In the genomic region with DNA sequence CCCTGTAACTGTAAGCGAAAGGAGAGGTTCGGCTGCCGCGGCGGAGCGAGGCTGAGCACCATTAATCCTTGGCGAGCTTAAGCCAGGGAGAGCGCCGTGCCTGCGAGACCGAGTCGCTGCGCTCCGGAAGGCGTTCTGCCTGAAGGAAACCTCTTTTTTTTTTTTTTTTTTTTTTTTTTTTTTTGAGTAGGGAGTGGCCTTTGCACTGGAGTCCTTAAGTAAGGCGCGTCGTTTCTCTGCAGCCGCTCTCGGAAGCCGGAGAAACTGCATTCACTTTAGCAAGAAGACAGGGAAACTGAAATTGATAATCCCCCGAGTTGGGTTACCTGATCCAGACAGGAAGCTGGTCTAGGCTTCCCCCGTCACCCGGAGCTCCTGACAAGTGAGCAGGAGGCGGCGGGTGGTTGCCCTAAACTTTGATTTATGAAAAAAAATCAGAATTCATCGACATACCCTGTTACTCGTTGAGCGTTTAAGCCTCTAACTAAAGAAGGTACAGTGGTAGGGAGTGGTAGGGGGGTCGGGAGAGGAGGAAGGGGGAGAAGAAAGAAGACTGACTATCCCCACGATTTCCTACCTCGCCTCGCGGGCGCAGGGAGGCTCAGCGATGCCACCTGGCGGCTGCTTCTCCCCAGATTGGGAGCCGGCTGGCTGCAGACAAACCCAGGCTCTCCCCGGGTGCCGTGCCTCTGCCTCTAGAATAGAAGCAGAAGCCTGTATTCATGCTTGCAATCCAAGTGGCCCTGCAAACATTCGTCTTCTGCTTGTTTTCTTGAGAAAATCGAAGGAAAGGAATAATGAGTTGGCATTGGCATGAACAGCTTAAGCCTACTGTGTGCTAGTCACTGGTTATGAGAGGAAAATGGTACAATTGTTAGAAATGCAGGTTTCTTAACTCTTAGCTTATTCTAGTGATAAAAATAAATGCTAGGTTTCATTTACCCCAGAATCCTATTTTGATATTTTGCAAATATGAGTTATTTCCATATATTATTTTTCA, we compare ENCODE assay signal across 1 cellular context.
TF ChIP-seq lines count a peak whose summit lies in the region.

No MANE protein-coding gene starts in this region.

TF ChIP-seq in K562, 482 proteins besides CTCF, POLR2A, EP300 and RAD21 (continued from another document and continues in another):
- TF ChIP-seq UBTF (IDR thresholded peaks at IDR 0.05; ENCODE audit: borderline replicate concordance in 1 of 2, low read depth in 2 of 2, low read length in 2 of 2), result 0 out of 4 replicates have a peak, but pooled peaks of 1 of the 2 experiments have one; percentile 22
- no peak for TF ChIP-seq NFIX (CRISPR knock-in tag; IDR thresholded peaks at IDR 0.05; ENCODE audit: low read depth)
- TF ChIP-seq CC2D1A (IDR thresholded peaks at IDR 0.05), result peak; percentile 44; the same call in 1 of the 2 replicates
- TF ChIP-seq, protein P1, sequence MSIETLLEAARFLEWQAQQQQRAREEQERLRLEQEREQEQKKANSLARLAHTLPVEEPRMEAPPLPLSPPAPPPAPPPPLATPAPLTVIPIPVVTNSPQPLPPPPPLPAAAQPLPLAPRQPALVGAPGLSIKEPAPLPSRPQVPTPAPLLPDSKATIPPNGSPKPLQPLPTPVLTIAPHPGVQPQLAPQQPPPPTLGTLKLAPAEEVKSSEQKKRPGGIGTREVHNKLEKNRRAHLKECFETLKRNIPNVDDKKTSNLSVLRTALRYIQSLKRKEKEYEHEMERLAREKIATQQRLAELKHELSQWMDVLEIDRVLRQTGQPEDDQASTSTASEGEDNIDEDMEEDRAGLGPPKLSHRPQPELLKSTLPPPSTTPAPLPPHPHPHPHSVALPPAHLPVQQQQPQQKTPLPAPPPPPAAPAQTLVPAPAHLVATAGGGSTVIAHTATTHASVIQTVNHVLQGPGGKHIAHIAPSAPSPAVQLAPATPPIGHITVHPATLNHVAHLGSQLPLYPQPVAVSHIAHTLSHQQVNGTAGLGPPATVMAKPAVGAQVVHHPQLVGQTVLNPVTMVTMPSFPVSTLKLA (conservative IDR thresholded peaks at IDR 0.05), result no peak
- no peak for TF ChIP-seq SMAD4 (CRISPR knock-in tag; conservative IDR thresholded peaks at IDR 0.05)
- no peak for TF ChIP-seq SIN3B (IDR thresholded peaks at IDR 0.05; ENCODE audit: low read depth)
- TF ChIP-seq, protein P2, sequence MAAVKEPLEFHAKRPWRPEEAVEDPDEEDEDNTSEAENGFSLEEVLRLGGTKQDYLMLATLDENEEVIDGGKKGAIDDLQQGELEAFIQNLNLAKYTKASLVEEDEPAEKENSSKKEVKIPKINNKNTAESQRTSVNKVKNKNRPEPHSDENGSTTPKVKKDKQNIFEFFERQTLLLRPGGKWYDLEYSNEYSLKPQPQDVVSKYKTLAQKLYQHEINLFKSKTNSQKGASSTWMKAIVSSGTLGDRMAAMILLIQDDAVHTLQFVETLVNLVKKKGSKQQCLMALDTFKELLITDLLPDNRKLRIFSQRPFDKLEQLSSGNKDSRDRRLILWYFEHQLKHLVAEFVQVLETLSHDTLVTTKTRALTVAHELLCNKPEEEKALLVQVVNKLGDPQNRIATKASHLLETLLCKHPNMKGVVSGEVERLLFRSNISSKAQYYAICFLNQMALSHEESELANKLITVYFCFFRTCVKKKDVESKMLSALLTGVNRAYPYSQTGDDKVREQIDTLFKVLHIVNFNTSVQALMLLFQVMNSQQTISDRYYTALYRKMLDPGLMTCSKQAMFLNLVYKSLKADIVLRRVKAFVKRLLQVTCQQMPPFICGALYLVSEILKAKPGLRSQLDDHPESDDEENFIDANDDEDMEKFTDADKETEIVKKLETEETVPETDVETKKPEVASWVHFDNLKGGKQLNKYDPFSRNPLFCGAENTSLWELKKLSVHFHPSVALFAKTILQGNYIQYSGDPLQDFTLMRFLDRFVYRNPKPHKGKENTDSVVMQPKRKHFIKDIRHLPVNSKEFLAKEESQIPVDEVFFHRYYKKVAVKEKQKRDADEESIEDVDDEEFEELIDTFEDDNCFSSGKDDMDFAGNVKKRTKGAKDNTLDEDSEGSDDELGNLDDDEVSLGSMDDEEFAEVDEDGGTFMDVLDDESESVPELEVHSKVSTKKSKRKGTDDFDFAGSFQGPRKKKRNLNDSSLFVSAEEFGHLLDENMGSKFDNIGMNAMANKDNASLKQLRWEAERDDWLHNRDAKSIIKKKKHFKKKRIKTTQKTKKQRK (IDR thresholded peaks at IDR 0.05; ENCODE audit: borderline replicate concordance, low read depth, low read length), result no peak
- TF ChIP-seq ZNF23 (CRISPR knock-in tag; IDR thresholded peaks at IDR 0.05), result no peak
- no peak for TF ChIP-seq BMI1 (IDR thresholded peaks at IDR 0.05; ENCODE audit: low read length)
- no peak for TF ChIP-seq TBL1XR1 (IDR thresholded peaks at IDR 0.05; ENCODE audit: low read length in 2 of 2)
- 0 out of 2 replicates have a peak, but pooled peaks have one; percentile 25 for TF ChIP-seq MCM3 (IDR thresholded peaks at IDR 0.05)
- TF ChIP-seq, protein P3, sequence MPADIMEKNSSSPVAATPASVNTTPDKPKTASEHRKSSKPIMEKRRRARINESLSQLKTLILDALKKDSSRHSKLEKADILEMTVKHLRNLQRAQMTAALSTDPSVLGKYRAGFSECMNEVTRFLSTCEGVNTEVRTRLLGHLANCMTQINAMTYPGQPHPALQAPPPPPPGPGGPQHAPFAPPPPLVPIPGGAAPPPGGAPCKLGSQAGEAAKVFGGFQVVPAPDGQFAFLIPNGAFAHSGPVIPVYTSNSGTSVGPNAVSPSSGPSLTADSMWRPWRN (IDR thresholded peaks at IDR 0.05; ENCODE audit: low read depth), result no peak
- no peak for TF ChIP-seq HNRNPLL (IDR thresholded peaks at IDR 0.05; ENCODE audit: low read depth, low read length, poor library complexity, severe bottlenecking)
- peak; percentile 80 for TF ChIP-seq STAG1 (CRISPR knock-in tag; IDR thresholded peaks at IDR 0.05; ENCODE audit: borderline replicate concordance)
- TF ChIP-seq ZNF512 (tag; IDR thresholded peaks at IDR 0.05), result no peak
- TF ChIP-seq, protein P4, sequence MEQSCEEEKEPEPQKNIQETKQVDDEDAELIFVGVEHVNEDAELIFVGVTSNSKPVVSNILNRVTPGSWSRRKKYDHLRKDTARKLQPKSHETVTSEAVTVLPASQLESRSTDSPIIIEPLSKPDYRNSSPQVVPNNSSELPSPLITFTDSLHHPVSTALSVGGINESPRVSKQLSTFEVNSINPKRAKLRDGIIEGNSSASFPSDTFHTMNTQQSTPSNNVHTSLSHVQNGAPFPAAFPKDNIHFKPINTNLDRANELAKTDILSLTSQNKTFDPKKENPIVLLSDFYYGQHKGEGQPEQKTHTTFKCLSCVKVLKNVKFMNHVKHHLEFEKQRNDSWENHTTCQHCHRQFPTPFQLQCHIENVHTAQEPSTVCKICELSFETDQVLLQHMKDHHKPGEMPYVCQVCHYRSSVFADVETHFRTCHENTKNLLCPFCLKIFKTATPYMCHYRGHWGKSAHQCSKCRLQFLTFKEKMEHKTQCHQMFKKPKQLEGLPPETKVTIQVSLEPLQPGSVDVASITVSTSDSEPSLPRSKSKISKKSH (CRISPR knock-in tag; IDR thresholded peaks at IDR 0.05), result no peak
- no peak for TF ChIP-seq ZNF699 (CRISPR knock-in tag; IDR thresholded peaks at IDR 0.05; ENCODE audit: insufficient replicate concordance)
- TF ChIP-seq CLOCK (CRISPR knock-in tag; IDR thresholded peaks at IDR 0.05; ENCODE audit: borderline replicate concordance), result no peak
- no peak; the same call in 1 of the 2 replicates for TF ChIP-seq MYC (IDR thresholded peaks at IDR 0.05; ENCODE audit: low read depth, low read length)
- no peak for TF ChIP-seq MYC (CRISPR knock-in tag; IDR thresholded peaks at IDR 0.05; ENCODE audit: borderline replicate concordance, low read depth)
- TF ChIP-seq ZBTB40 (IDR thresholded peaks at IDR 0.05), result 0 out of 2 replicates have a peak, but pooled peaks have one; percentile 16
- TF ChIP-seq ZBTB40 (CRISPR knock-in tag; IDR thresholded peaks at IDR 0.05), result no peak
- no peak for TF ChIP-seq EGR1 (conservative IDR thresholded peaks at IDR 0.05)
